In the genomic region with DNA sequence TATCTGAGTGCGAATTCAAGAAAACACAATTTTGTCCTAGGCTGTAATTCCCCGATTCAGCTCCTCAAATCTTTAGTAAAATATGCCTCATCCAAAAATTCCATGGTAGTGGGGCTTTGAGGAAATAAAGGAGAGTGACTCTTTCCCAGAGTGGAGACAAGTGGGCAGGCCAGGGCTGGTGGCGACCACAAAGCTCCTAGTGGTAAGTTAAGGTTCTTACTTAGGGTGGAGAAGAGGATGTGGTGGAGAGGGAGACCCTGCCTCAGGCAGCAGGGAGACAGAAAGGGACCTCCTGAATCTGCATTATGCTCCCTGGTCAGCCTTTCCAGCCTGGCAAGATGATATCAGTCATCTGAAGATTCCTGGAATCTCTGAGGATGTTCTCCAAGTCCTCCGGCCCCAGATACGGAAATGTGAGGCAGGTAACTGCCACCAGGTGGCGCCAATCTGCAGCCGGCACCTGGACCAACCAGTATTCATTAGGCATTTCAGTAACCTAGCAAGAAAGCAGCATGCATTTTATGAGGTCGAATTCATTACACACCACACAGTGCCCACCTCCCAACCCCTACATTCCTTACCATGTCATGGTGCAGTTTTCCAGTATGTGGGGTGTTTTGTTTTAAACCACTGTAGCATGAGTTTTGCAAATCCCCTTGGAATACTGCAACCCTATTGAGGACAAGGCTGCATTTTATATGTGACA, we compare ENCODE assay signal across 7 cellular contexts.
A peak's percentile ranks its signal among the peaks of the same experiment; 100 is the strongest.
DNase-seq lines count a peak whose midpoint lies in the region; ATAC-seq and TF ChIP-seq lines count a peak whose summit lies in the region.

No MANE protein-coding gene starts in this region.

- no peaks in the 10 kb centered on the region for H3K9me3 Mint-ChIP-seq in WTC11
- H3K9me3 Mint-ChIP-seq in memory B cell, result no peaks in the 10 kb centered on the region
- no peaks in the 10 kb centered on the region for H3K9me3 Mint-ChIP-seq in stimulated activated memory B cell treated with anti-CD40 and anti-IgM and Interleukin-4, amounts not matched to agents 10 μg/mL and 1 μg/mL and 100 μg/mL, for 72 hours

- no peak overlapping the region for H3K27ac ChIP-seq in HEK293 (ENCODE audit: extremely low read depth, low read depth, low read length)
- H3K27ac ChIP-seq in coronary artery, result no peak overlapping the region

- no peaks in the 10 kb centered on the region for H3K36me3 Mint-ChIP-seq in WTC11
- H3K36me3 Mint-ChIP-seq in memory B cell, result peaks cover 3% of the 10 kb centered on the region
- no peaks in the 10 kb centered on the region for H3K36me3 Mint-ChIP-seq in stimulated activated memory B cell treated with anti-CD40 and anti-IgM and Interleukin-4, amounts not matched to agents 10 μg/mL and 1 μg/mL and 100 μg/mL, for 72 hours

- H3K4me1 Mint-ChIP-seq in WTC11, result peaks cover 25% of the 10 kb centered on the region
- peaks cover 2% of the 10 kb centered on the region for H3K4me1 Mint-ChIP-seq in memory B cell
- H3K4me1 Mint-ChIP-seq in stimulated activated memory B cell treated with anti-CD40 and anti-IgM and Interleukin-4, amounts not matched to agents 10 μg/mL and 1 μg/mL and 100 μg/mL, for 72 hours, result no peaks in the 10 kb centered on the region

- no peaks in the 10 kb centered on the region for H3K4me1 ChIP-seq in HEK293 (ENCODE audit: control insufficient read depth, insufficient read depth, low read length)

- POLR2A ChIA-PET in GM10248 (lab: Yijun Ruan, JAX) (no interaction called here), HEK293 (lab: Yijun Ruan, JAX) (no interaction called here), WTC11 (lab: Charles Lee) (no interaction called here)

- H3K27me3 Mint-ChIP-seq in WTC11 (ENCODE audit: low read depth), result peaks cover 25% of the 10 kb centered on the region
- H3K27me3 Mint-ChIP-seq in memory B cell, result no peaks in the 10 kb centered on the region
- no peaks in the 10 kb centered on the region for H3K27me3 Mint-ChIP-seq in stimulated activated memory B cell treated with anti-CD40 and anti-IgM and Interleukin-4, amounts not matched to agents 10 μg/mL and 1 μg/mL and 100 μg/mL, for 72 hours

- H3K4me3 ChIP-seq in HEK293 (ENCODE audit: low read depth, low read length), result no peak overlapping the region
- no peak overlapping the region for H3K4me3 ChIP-seq in coronary artery

- no peaks in the 10 kb centered on the region for H3K9me3 ChIP-seq in HEK293 (ENCODE audit: control insufficient read depth, insufficient read depth, low read depth, low read length)

- peak; percentile 82 for ATAC-seq in WTC11
- peak; percentile 63 for ATAC-seq in memory B cell (ENCODE audit: low read depth)
- peak; percentile 20 for ATAC-seq in stimulated activated memory B cell treated with anti-CD40 and anti-IgM and Interleukin-4, amounts not matched to agents 10 μg/mL and 1 μg/mL and 100 μg/mL, for 72 hours

- no peak overlapping the region for H3K4me3 Mint-ChIP-seq in WTC11
- no peak overlapping the region for H3K4me3 Mint-ChIP-seq in memory B cell
- no peak overlapping the region for H3K4me3 Mint-ChIP-seq in stimulated activated memory B cell treated with anti-CD40 and anti-IgM and Interleukin-4, amounts not matched to agents 10 μg/mL and 1 μg/mL and 100 μg/mL, for 72 hours

- H3K36me3 ChIP-seq in HEK293 (ENCODE audit: control insufficient read depth in 2 of 2, insufficient read depth in 1 of 2, low read length in 2 of 2), result no peaks in the 10 kb centered on the region

- CTCF ChIA-PET in GM10248 (lab: Yijun Ruan, JAX) (interaction anchor here (0.6 to 5.6 kb wide), 51 partner anchors 9 to 1535 kb away, joined by 3 to 73 read pairs (median 4); a partner anchor contains a TSS), HEK293 (lab: Yijun Ruan, JAX) (interaction anchor here (0.6 to 3.1 kb wide), 30 partner anchors 8 to 556 kb away, joined by 3 to 32 read pairs (median 4); a partner anchor contains a TSS), WTC11 (lab: Charles Lee) (interaction anchor here (0.5 to 2.2 kb wide), 22 partner anchors 9 to 374 kb away, joined by 3 to 16 read pairs (median 4); a partner anchor contains a TSS)

- H3K27ac Mint-ChIP-seq in WTC11 (no peak overlapping the region), memory B cell (no peak overlapping the region)
- no peak overlapping the region for H3K27ac Mint-ChIP-seq in stimulated activated memory B cell treated with anti-CD40 and anti-IgM and Interleukin-4, amounts not matched to agents 10 μg/mL and 1 μg/mL and 100 μg/mL, for 72 hours

- DNase-seq in GM10248 (ENCODE audit: extremely low spot score), result peak; percentile 62
- peak; percentile 57 for DNase-seq in NCI-H146 (lab: John Stamatoyannopoulos, UW)
- DNase-seq in WTC11 (ENCODE audit: low spot score), result peak; percentile 81
- DNase-seq in coronary artery (ENCODE audit: low spot score), result no peak
- DNase-seq in memory B cell (ENCODE audit: low spot score in 2 of 2), result peak; percentile 44 to 57

- TF ChIP-seq CTCF in GM10248 (IDR thresholded peaks at IDR 0.05; ENCODE audit: control extremely low read depth, extremely low read depth, low read depth, missing control alignments) (peak; percentile 76), HEK293 (tag by site-specific recombination; IDR thresholded peaks at IDR 0.05) (0 out of 2 replicates have a peak, but pooled peaks have one; percentile 44), WTC11 (IDR thresholded peaks at IDR 0.05) (peak; percentile 84), coronary artery (IDR thresholded peaks at IDR 0.05) (peak; percentile 38)

TF ChIP-seq in HEK293, 187 proteins besides CTCF, POLR2A, EP300 and RAD21:
- TF ChIP-seq, protein P1, sequence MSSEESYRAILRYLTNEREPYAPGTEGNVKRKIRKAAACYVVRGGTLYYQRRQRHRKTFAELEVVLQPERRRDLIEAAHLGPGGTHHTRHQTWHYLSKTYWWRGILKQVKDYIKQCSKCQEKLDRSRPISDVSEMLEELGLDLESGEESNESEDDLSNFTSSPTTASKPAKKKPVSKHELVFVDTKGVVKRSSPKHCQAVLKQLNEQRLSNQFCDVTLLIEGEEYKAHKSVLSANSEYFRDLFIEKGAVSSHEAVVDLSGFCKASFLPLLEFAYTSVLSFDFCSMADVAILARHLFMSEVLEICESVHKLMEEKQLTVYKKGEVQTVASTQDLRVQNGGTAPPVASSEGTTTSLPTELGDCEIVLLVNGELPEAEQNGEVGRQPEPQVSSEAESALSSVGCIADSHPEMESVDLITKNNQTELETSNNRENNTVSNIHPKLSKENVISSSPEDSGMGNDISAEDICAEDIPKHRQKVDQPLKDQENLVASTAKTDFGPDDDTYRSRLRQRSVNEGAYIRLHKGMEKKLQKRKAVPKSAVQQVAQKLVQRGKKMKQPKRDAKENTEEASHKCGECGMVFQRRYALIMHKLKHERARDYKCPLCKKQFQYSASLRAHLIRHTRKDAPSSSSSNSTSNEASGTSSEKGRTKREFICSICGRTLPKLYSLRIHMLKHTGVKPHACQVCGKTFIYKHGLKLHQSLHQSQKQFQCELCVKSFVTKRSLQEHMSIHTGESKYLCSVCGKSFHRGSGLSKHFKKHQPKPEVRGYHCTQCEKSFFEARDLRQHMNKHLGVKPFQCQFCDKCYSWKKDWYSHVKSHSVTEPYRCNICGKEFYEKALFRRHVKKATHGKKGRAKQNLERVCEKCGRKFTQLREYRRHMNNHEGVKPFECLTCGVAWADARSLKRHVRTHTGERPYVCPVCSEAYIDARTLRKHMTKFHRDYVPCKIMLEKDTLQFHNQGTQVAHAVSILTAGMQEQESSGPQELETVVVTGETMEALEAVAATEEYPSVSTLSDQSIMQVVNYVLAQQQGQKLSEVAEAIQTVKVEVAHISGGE (tag by site-specific recombination; conservative IDR thresholded peaks at IDR 0.05; ENCODE audit: low read depth), result no peak
- peak; percentile 47 for TF ChIP-seq ZNF654 (tag by site-specific recombination; IDR thresholded peaks at IDR 0.05; ENCODE audit: low read depth)

TF ChIP-seq in WTC11, 78 proteins besides CTCF, POLR2A, EP300 and RAD21 (continues in another document):
- no peak for TF ChIP-seq IRF2 (CRISPR knock-in tag; IDR thresholded peaks at IDR 0.05; ENCODE audit: borderline replicate concordance, low read depth)
- TF ChIP-seq, protein P2, sequence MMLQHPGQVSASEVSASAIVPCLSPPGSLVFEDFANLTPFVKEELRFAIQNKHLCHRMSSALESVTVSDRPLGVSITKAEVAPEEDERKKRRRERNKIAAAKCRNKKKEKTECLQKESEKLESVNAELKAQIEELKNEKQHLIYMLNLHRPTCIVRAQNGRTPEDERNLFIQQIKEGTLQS (CRISPR knock-in tag; conservative IDR thresholded peaks at IDR 0.05), result no peak
- TF ChIP-seq, protein P3, sequence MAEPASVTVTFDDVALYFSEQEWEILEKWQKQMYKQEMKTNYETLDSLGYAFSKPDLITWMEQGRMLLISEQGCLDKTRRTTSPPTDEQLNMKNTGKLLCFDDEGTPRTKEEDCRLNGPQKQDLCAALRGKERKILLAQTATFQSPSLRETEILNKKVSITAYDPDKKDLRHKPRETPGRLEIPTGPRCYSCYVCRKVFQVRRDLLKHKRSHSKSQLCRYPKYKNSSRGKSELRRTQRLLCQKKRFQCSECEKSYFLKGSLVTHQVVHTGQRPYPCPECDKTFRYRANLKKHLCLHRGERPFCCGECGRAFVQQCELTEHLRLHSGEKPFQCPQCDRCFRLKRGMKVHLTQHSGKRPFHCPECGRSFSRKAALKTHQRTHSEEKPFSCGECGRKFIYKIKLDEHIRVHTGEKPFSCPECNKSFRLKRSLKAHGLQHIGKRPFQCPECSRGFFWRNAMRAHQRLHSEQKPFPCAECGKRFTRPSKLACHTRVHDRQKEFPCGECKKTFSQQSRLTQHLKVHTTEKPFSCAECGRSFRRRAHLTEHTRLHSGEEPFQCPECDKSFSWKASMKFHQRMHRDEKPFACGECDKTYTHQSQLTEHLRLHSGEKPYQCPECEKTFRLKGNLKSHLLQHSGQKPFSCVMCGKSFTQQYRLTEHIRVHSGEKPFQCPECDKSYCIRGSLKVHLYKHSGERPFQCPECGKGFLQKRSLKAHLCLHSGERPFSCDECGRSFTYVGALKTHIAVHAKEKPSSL (CRISPR knock-in tag; conservative IDR thresholded peaks at IDR 0.05), result no peak

Comparison
In these comparisons a context has a peak if more than half of its experiments do, and no peak if none do; other contexts are left out.
1. ATAC-seq: peak in every context shown above with its lines; median percentile 82 in WTC11; 63 in memory B cell; 20 in stimulated activated memory B cell treated with anti-CD40 and anti-IgM and Interleukin-4, amounts not matched to agents 10 μg/mL and 1 μg/mL and 100 μg/mL, for 72 hours.